In the genomic region with DNA sequence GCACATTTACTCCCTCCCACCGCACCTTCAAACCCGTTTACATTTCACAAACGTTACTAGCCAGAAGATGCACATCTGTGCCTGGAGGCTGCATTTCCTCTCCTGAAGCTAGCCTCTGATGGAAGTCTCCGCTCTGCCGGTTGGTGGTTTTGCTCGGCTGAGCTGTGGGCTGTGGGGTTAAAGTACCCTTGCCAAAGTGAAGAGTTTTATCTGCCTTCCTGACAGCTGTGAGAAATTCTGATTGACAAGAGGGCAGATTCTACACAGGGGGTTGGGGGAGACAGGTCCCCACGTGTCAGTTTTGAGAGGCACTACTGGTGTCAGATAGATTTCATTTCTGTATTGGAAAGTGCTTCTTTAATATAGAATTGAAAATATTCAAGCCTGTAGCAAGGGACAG, we compare ENCODE assay signal across 19 cellular contexts.
DNase-seq lines count a peak whose midpoint lies in the region; ATAC-seq, FAIRE-seq and TF ChIP-seq lines count a peak whose summit lies in the region.
"Had no signal": no experiment of that assay in that cellular context is flagged by ENCODE, and none has a peak within 500 bp of the region (broad histone marks: within the 10 kb centered on the region; RNA-seq: fewer than 3 reads in every experiment).

No MANE protein-coding gene starts in this region.

- H3K4me1 ChIP-seq in H1 (replicated peaks in 1 of 4; ENCODE audit: control insufficient read depth in 3 of 4, insufficient read depth in 4 of 4, low read length in 3 of 4) (peaks cover 0 to 3% (median 0%) of the 10 kb centered on the region in 4 experiments; a peak in 1 of 7 replicates), sigmoid colon (peaks cover 0 to 8% (median 3%) of the 10 kb centered on the region in 4 donors)
- H3K4me1 ChIP-seq: BE2C had no signal

- TF ChIP-seq CTCF in H1 (IDR thresholded peaks at IDR 0.05; ENCODE audit: control extremely low read depth in 1 of 3, insufficient read depth in 1 of 3, low read depth in 1 of 3, low read length in 3 of 3) (no peak), sigmoid colon (IDR thresholded peaks at IDR 0.05) (no peak)

- no peaks in the 10 kb centered on the region for H4K20me1 ChIP-seq in H1 (replicated peaks in 1 of 2; ENCODE audit: control insufficient read depth in 1 of 2, insufficient read depth in 2 of 2, low read length in 2 of 2)

- no peak overlapping the region for H2BK5ac ChIP-seq in H1 (ENCODE audit: low read depth, low read length)

- POLR2A ChIA-PET in H1 (lab: Charles Lee; ENCODE audit: partially characterized antibody): interaction anchor here (1.0 kb wide), 1 partner anchor 36 kb away, joined by 3 read pairs; no protein-coding TSS in a partner anchor

- H3K4me3 Mint-ChIP-seq in activated CD8-positive, alpha-beta memory T cell treated with anti-CD3 and anti-CD28 coated beads, Interleukin-2, amount 10 ng/mL, durations not matched to agents 7 days and 5 days: no peak overlapping the region
- H3K4me3 Mint-ChIP-seq: CD4-positive, alpha-beta memory T cell; GM23338 had no signal

- TF ChIP-seq POLR2A in H1 (IDR thresholded peaks at IDR 0.05; ENCODE audit: control extremely low read depth in 1 of 2, low read depth in 2 of 2, low read length in 2 of 2): no peak
- TF ChIP-seq POLR2A in sigmoid colon (IDR thresholded peaks at IDR 0.05): no peak

- H3K27ac ChIP-seq in H1 (ENCODE audit: low read depth, low read length) (no peak overlapping the region), sigmoid colon (no peak overlapping the region)
- H3K27ac ChIP-seq: SK-N-MC had no signal

- H3K9ac ChIP-seq in H1 (replicated peaks in 1 of 4; ENCODE audit: extremely low read depth in 1 of 4, low read depth in 3 of 4, low read length in 3 of 4): no peak overlapping the region

- H3K27me3 ChIP-seq in H1 (replicated peaks in 1 of 4; ENCODE audit: control insufficient read depth in 3 of 4, extremely low read depth in 1 of 4, insufficient read depth in 3 of 4, low read length in 3 of 4): no peaks in the 10 kb centered on the region
- H3K27me3 ChIP-seq in sigmoid colon: no peaks in the 10 kb centered on the region

- ATAC-seq in activated CD8-positive, alpha-beta memory T cell treated with anti-CD3 and anti-CD28 coated beads, Interleukin-2, amount 10 ng/mL, durations not matched to agents 7 days and 5 days: no peak
- ATAC-seq in HG02884 (IDR thresholded peaks at IDR 0.05; ENCODE audit: unreplicated experiment): no peak
- ATAC-seq: GM23338, HCT116 had no signal

- H2BK15ac ChIP-seq in H1 (ENCODE audit: low read length): no peak overlapping the region

- DNase-seq in activated CD8-positive, alpha-beta memory T cell treated with anti-CD3 and anti-CD28 coated beads, Interleukin-2, amount 10 ng/mL, durations not matched to agents 7 days and 5 days: peak; percentile 27
- DNase-seq in activated CD8-positive, alpha-beta memory T cell treated with anti-CD3 and anti-CD28 coated beads for 24 hours: no peak
- DNase-seq in NCI-H146 (lab: John Stamatoyannopoulos, UW) (peak; percentile 39), H1 (ENCODE audit: low read depth in 1 of 2, low spot score in 2 of 2) (no peak), sigmoid colon (peak; percentile 35), MV-4-11 (lab: John Stamatoyannopoulos, UW) (no peak), DMS79 treated with DMSO at 0.1 percent for 48 hours (lab: John Stamatoyannopoulos, UW) (no peak)
- DNase-seq: BE2C; CD4-positive, alpha-beta memory T cell; KBM-7; NCI-H1105; NCI-H187 treated with DMSO at 0.1 percent for 48 hours; Right ventricle myocardium superior had no signal

- WGBS in H1 (ENCODE audit: extremely low coverage in 1 of 2, insufficient coverage in 1 of 2, insufficient read length in 1 of 2, insufficient replicate concordance in 2 of 2, low coverage in 1 of 2, low lambda C conversion rate in 2 of 2, missing lambda C conversion rate in 1 of 2), 2 experiments: 81% methylated on average over 7 of the region's 7 CpGs; no CpG with 5 or more reads in 1 of the 2 experiments
- WGBS in sigmoid colon, 2 donors: 26 to 44% methylated on average over 7 of the region's 7 CpGs

- no peaks in the 10 kb centered on the region for H3K79me1 ChIP-seq in H1 (ENCODE audit: low read depth, low read length)

- no peaks in the 10 kb centered on the region for H3K79me2 ChIP-seq in H1 (ENCODE audit: control insufficient read depth in 1 of 2, insufficient read depth in 2 of 2, low read length in 2 of 2)

- H3K4me3 ChIP-seq in H1 (ENCODE audit: extremely low read depth in 1 of 4, insufficient read depth in 2 of 4, low read depth in 3 of 4, low read length in 4 of 4) (no peak overlapping the region), sigmoid colon (no peak overlapping the region)
- H3K4me3 ChIP-seq: GM23338, SK-N-MC had no signal

- H2BK120ac ChIP-seq in H1 (replicated peaks; ENCODE audit: low read depth, low read length): no peak overlapping the region

- H3K23me2 ChIP-seq in H1 (ENCODE audit: low read depth, low read length): no peaks in the 10 kb centered on the region

- no peak overlapping the region for H3K27ac Mint-ChIP-seq in activated CD8-positive, alpha-beta memory T cell treated with anti-CD3 and anti-CD28 coated beads, Interleukin-2, amount 10 ng/mL, durations not matched to agents 7 days and 5 days
- H3K27ac Mint-ChIP-seq: CD4-positive, alpha-beta memory T cell; GM23338 had no signal

- no peak for FAIRE-seq in H1 (lab: Jason Lieb, UNC)
- FAIRE-seq: A204.1, RCC 7860 had no signal

- no peak overlapping the region for H4K8ac ChIP-seq in H1 (ENCODE audit: extremely low read depth, insufficient read depth, low read length)

- H3K9me3 ChIP-seq in H1 (ENCODE audit: insufficient read depth in 2 of 2, low read depth in 1 of 2, low read length in 1 of 2) (no peaks in the 10 kb centered on the region), sigmoid colon (no peaks in the 10 kb centered on the region)
- H3K9me3 ChIP-seq: BE2C had no signal

- H3K4me2 ChIP-seq in H1 (ENCODE audit: insufficient read depth in 1 of 2, low read depth in 2 of 2, low read length in 2 of 2): no peak overlapping the region
- H3K4me2 ChIP-seq: GM23338 had no signal

- H3K4ac ChIP-seq in H1 (replicated peaks; ENCODE audit: insufficient read length, low read depth, low read length): no peak overlapping the region

- no peak overlapping the region for H2AFZ ChIP-seq in H1 (ENCODE audit: low read length)
- H2AFZ ChIP-seq: GM23338 had no signal

- peaks cover 19% of the 10 kb centered on the region for H3K27me3 Mint-ChIP-seq in activated CD8-positive, alpha-beta memory T cell treated with anti-CD3 and anti-CD28 coated beads, Interleukin-2, amount 10 ng/mL, durations not matched to agents 7 days and 5 days

- intact Hi-C loops in sigmoid colon (cut with DNase I): no loop called here

- no peak overlapping the region for H3K56ac ChIP-seq in H1 (replicated peaks; ENCODE audit: insufficient read length, low read depth, low read length)

- H3K36me3 Mint-ChIP-seq in activated CD8-positive, alpha-beta memory T cell treated with anti-CD3 and anti-CD28 coated beads, Interleukin-2, amount 10 ng/mL, durations not matched to agents 7 days and 5 days: no peaks in the 10 kb centered on the region
- H3K36me3 Mint-ChIP-seq: CD4-positive, alpha-beta memory T cell had no signal

- TF ChIP-seq EP300 in H1 (IDR thresholded peaks at IDR 0.05; ENCODE audit: borderline replicate concordance in 1 of 2, low read depth in 2 of 2, low read length in 2 of 2) (no peak), sigmoid colon (IDR thresholded peaks at IDR 0.05) (no peak)

- no peak overlapping the region for H2BK20ac ChIP-seq in H1 (ENCODE audit: low read length)

- H3K36me3 ChIP-seq in H1 (ENCODE audit: control insufficient read depth in 2 of 4, insufficient read depth in 4 of 4, low read length in 3 of 4) (no peaks in the 10 kb centered on the region), sigmoid colon (no peaks in the 10 kb centered on the region)
- H3K36me3 ChIP-seq: BE2C had no signal

- H3K14ac ChIP-seq in H1 (ENCODE audit: insufficient read length): no peak overlapping the region

- peak overlapping the region; percentile 69 for H4K91ac ChIP-seq in H1 (replicated peaks; ENCODE audit: insufficient read length, low read length)

- H3K4me1 Mint-ChIP-seq in activated CD8-positive, alpha-beta memory T cell treated with anti-CD3 and anti-CD28 coated beads, Interleukin-2, amount 10 ng/mL, durations not matched to agents 7 days and 5 days: peaks cover 4% of the 10 kb centered on the region

- no peak overlapping the region for H2AK5ac ChIP-seq in H1 (ENCODE audit: low read depth, low read length)

- no peak overlapping the region for H3K18ac ChIP-seq in H1 (ENCODE audit: extremely low read depth, low read length)

- no peak for TF ChIP-seq RAD21 in H1 (IDR thresholded peaks at IDR 0.05 in 1 of 2, conservative IDR thresholded peaks at IDR 0.05 in 1 of 2; ENCODE audit: low read depth in 2 of 2, low read length in 2 of 2)

- no peak overlapping the region for H2BK12ac ChIP-seq in H1 (ENCODE audit: low read depth, low read length)

- no peak overlapping the region for H4K5ac ChIP-seq in H1 (ENCODE audit: insufficient read length, low read depth, low read length)

- no peak overlapping the region for H3K23ac ChIP-seq in H1 (ENCODE audit: insufficient read length)

- CTCF ChIA-PET in activated CD8-positive, alpha-beta memory T cell treated with anti-CD3 and anti-CD28 coated beads, Interleukin-2, amount 10 ng/mL, durations not matched to agents 7 days and 5 days (lab: Charles Lee): interaction anchor here (1.1 to 2.1 kb wide), 2 partner anchors 32 to 202 kb away, joined by 3 to 5 read pairs; no protein-coding TSS in a partner anchor
- CTCF ChIA-PET in H1 (lab: Charles Lee; ENCODE audit: partially characterized antibody): no interaction called here

- no peaks in the 10 kb centered on the region for H3K9me3 Mint-ChIP-seq in activated CD8-positive, alpha-beta memory T cell treated with anti-CD3 and anti-CD28 coated beads, Interleukin-2, amount 10 ng/mL, durations not matched to agents 7 days and 5 days (ENCODE audit: low read depth)
- H3K9me3 Mint-ChIP-seq: CD4-positive, alpha-beta memory T cell; GM23338 had no signal

TF ChIP-seq in H1, 55 proteins besides CTCF, POLR2A, EP300 and RAD21 (continues in another document):
- no peak for TF ChIP-seq TEAD4 (IDR thresholded peaks at IDR 0.05; ENCODE audit: low read depth, low read length)
- no peak for TF ChIP-seq KDM4A (IDR thresholded peaks at IDR 0.05; ENCODE audit: low read depth, low read length, severe bottlenecking)
- TF ChIP-seq SP2 (IDR thresholded peaks at IDR 0.05; ENCODE audit: low read length): no peak
- no peak for TF ChIP-seq BACH1 (IDR thresholded peaks at IDR 0.05; ENCODE audit: low read length)
- TF ChIP-seq CBX5 (IDR thresholded peaks at IDR 0.05; ENCODE audit: low read depth, low read length): no peak
- TF ChIP-seq, protein P1, sequence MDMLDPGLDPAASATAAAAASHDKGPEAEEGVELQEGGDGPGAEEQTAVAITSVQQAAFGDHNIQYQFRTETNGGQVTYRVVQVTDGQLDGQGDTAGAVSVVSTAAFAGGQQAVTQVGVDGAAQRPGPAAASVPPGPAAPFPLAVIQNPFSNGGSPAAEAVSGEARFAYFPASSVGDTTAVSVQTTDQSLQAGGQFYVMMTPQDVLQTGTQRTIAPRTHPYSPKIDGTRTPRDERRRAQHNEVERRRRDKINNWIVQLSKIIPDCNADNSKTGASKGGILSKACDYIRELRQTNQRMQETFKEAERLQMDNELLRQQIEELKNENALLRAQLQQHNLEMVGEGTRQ (IDR thresholded peaks at IDR 0.05; ENCODE audit: low read length): no peak
- no peak for TF ChIP-seq EZH2 (IDR thresholded peaks at IDR 0.05; ENCODE audit: low read depth, low read length, severe bottlenecking)
- TF ChIP-seq ASH2L (IDR thresholded peaks at IDR 0.05; ENCODE audit: low read length): no peak

Comparison
In these comparisons a context has a peak if more than half of its experiments do, and no peak if none do; other contexts are left out.
1. DNase-seq: peak in activated CD8-positive, alpha-beta memory T cell treated with anti-CD3 and anti-CD28 coated beads, Interleukin-2, amount 10 ng/mL, durations not matched to agents 7 days and 5 days (single experiment), NCI-H146 (single experiment) and sigmoid colon (single experiment); none in activated CD8-positive, alpha-beta memory T cell treated with anti-CD3 and anti-CD28 coated beads for 24 hours (single experiment), H1 (0 of 2), MV-4-11 (single experiment) and DMS79 treated with DMSO at 0.1 percent for 48 hours (single experiment).